Comparison of ENCODE assay signal across 18 cellular contexts in the genomic region with DNA sequence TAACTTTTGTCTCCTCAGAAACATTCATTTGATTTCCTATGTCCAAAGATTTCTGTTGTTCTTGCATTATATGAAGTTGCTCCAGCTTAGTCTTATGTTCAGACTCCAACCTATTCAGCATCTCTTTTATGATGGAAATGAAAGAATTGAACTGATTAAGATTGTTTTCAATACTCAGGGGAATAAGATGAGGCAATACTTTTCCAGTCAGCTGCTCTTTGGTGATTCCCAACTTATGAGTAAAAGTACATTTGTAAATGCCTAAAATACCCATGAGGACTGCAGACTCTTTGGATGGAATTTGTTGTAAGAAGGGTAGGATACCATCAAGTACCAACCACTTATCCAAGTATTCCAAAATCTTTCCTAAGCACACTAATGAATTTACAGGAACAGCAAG. TPM values are rescaled to one million over a fixed set of nuclear protein-coding genes. Genes with fewer than 3 reads are reported as not detected.
DNase-seq lines count a peak whose midpoint lies in the region; ATAC-seq, FAIRE-seq and TF ChIP-seq lines count a peak whose summit lies in the region.
"Had no signal": no experiment of that assay in that cellular context is flagged by ENCODE, and none has a peak within 500 bp of the region (broad histone marks: within the 10 kb centered on the region; RNA-seq: fewer than 3 reads in every experiment).

No MANE protein-coding gene starts in this region.

- no peak overlapping the region for H3K27ac Mint-ChIP-seq in natural killer cell
- peak overlapping the region in 1 of 2 donors; percentile 5 for H3K27ac Mint-ChIP-seq in natural killer cell treated with Interleukin-12 subunit alpha and Interleukin-12 subunit beta and Interleukin-15 and Interleukin-18, amount 100 ng/mL, for 72 hours

- H3K9me3 Mint-ChIP-seq in natural killer cell, result no peaks in the 10 kb centered on the region
- no peaks in the 10 kb centered on the region for H3K9me3 Mint-ChIP-seq in natural killer cell treated with Interleukin-12 subunit alpha and Interleukin-12 subunit beta and Interleukin-15 and Interleukin-18, amount 100 ng/mL, for 72 hours

- H3K27me3 Mint-ChIP-seq in natural killer cell (ENCODE audit: low read depth in 2 of 2), result no peaks in the 10 kb centered on the region
- H3K27me3 Mint-ChIP-seq in natural killer cell treated with Interleukin-12 subunit alpha and Interleukin-12 subunit beta and Interleukin-15 and Interleukin-18, amount 100 ng/mL, for 72 hours, result no peaks in the 10 kb centered on the region

- H3K4me1 ChIP-seq in adipocyte (ENCODE audit: control insufficient read depth, insufficient read depth, low read length), result peaks cover 55% of the 10 kb centered on the region
- H3K4me1 ChIP-seq: SJCRH30 had no signal

- intact Hi-C loops in natural killer cell (cut with micrococcal nuclease), result no loop called here

- peak overlapping the region; percentile 22 for H3K4me3 Mint-ChIP-seq in natural killer cell
- H3K4me3 Mint-ChIP-seq in natural killer cell treated with Interleukin-12 subunit alpha and Interleukin-12 subunit beta and Interleukin-15 and Interleukin-18, amount 100 ng/mL, for 72 hours, result no peak overlapping the region

- H3K4me3 ChIP-seq in adipocyte (ENCODE audit: low read length), result no peak overlapping the region
- H3K4me3 ChIP-seq: SJCRH30 had no signal

- DNase-seq in natural killer cell (no peak), adipocyte (ENCODE audit: low read depth) (peak; percentile 79), myocyte (ENCODE audit: low read depth) (peak; percentile 42), SHP77 (lab: John Stamatoyannopoulos, UW) (no peak), urothelium cell line (ENCODE audit: low spot score) (no peak), SHP77 treated with DMSO at 0.1 percent for 48 hours (lab: John Stamatoyannopoulos, UW) (no peak), GM10248 (ENCODE audit: extremely low spot score) (no peak)
- no peak for DNase-seq in natural killer cell treated with Interleukin-12 subunit alpha and Interleukin-12 subunit beta and Interleukin-15 and Interleukin-18, amount 100 ng/mL, for 72 hours (ENCODE audit: low spot score)
- DNase-seq: activated CD4-positive, CD25-positive, alpha-beta regulatory T cell treated with anti-CD3 and anti-CD28 coated beads, Interleukin-2, amount 50 U/mL, for 72 hours; activated effector memory CD4-positive, alpha-beta T cell treated with anti-CD3 and anti-CD28 coated beads, Interleukin-2, amount 50 U/mL, for 16 hours; aorta; Calu3; NCI-H1092 treated with DMSO at 0.1 percent for 48 hours; NCI-H2107; NCI-H526; SJCRH30; stimulated activated naive CD8-positive, alpha-beta T cell treated with anti-CD3 and anti-CD28 coated beads, Interleukin-15, Interleukin-2, amounts not matched to agents 100 U/mL and 50 U/mL, for 24 hours had no signal

- H3K36me3 Mint-ChIP-seq in natural killer cell, result peaks cover 6% of the 10 kb centered on the region
- peaks cover 6% of the 10 kb centered on the region for H3K36me3 Mint-ChIP-seq in natural killer cell treated with Interleukin-12 subunit alpha and Interleukin-12 subunit beta and Interleukin-15 and Interleukin-18, amount 100 ng/mL, for 72 hours

- H3K4me1 Mint-ChIP-seq in natural killer cell, result peaks cover 17 to 19% of the 10 kb centered on the region in 2 donors
- peaks cover 13 to 15% of the 10 kb centered on the region in 2 donors for H3K4me1 Mint-ChIP-seq in natural killer cell treated with Interleukin-12 subunit alpha and Interleukin-12 subunit beta and Interleukin-15 and Interleukin-18, amount 100 ng/mL, for 72 hours (ENCODE audit: low read depth in 2 of 2)

- CTCF ChIA-PET in GM10248 (lab: Yijun Ruan, JAX), result no interaction called here

- TF ChIP-seq CTCF in natural killer cell (IDR thresholded peaks at IDR 0.05) (no peak), GM10248 (IDR thresholded peaks at IDR 0.05; ENCODE audit: control extremely low read depth, extremely low read depth, low read depth, missing control alignments) (no peak)

- H3K9ac ChIP-seq in adipocyte (ENCODE audit: low read length), result peak overlapping the region; percentile 32

- no peak for FAIRE-seq in urothelium cell line (lab: Jason Lieb, UNC)
- FAIRE-seq: colon had no signal

- POLR2A ChIA-PET in GM10248 (lab: Yijun Ruan, JAX), result no interaction called here

- H3K36me3 ChIP-seq in adipocyte (ENCODE audit: control insufficient read depth, insufficient read depth, low read length, severe bottlenecking), result no peaks in the 10 kb centered on the region
- H3K36me3 ChIP-seq: SJCRH30 had no signal

- no peaks in the 10 kb centered on the region for H3K27me3 ChIP-seq in adipocyte (replicated peaks; ENCODE audit: control insufficient read depth, insufficient read depth, low read length)
- H3K27me3 ChIP-seq: SJCRH30 had no signal

- H3K9me3 ChIP-seq in adipocyte (ENCODE audit: control insufficient read depth, low read length), result no peaks in the 10 kb centered on the region
- H3K9me3 ChIP-seq: SJCRH30 had no signal

- ATAC-seq in natural killer cell, result no peak
- no peak for ATAC-seq in natural killer cell treated with Interleukin-12 subunit alpha and Interleukin-12 subunit beta and Interleukin-15 and Interleukin-18, amount 100 ng/mL, for 72 hours
- ATAC-seq: stimulated activated naive CD8-positive, alpha-beta T cell treated with anti-CD3 and anti-CD28 coated beads, Interleukin-15, Interleukin-2, amounts not matched to agents 100 U/mL and 50 U/mL, for 24 hours had no signal

RNA-seq across cellular contexts. Expression of a gene that starts 39.8 kb away (rescaled TPM):
- 10 to 100 TPM; 19.2 to 29.4 (median 26.2) TPM for total RNA-seq in natural killer cell
- total RNA-seq in natural killer cell treated with Interleukin-12 subunit alpha and Interleukin-12 subunit beta and Interleukin-15 and Interleukin-18, amount 100 ng/mL, for 72 hours, result 10 to 100 TPM; 27.6 to 29.9 TPM
- 34.3 and 47.9 TPM in 2 replicates for total RNA-seq in myocyte
- 23.8 TPM for polyA plus RNA-seq in myocyte (2012)

RNA-seq across cellular contexts. Expression of a gene that starts 40.1 kb away (rescaled TPM):
- total RNA-seq in natural killer cell (10 to 100 TPM; 11.8 to 15.3 (median 14.7) TPM), myocyte (219 and 254 TPM in 2 replicates)
- total RNA-seq in natural killer cell treated with Interleukin-12 subunit alpha and Interleukin-12 subunit beta and Interleukin-15 and Interleukin-18, amount 100 ng/mL, for 72 hours, result 10 to 100 TPM; 11.8 to 21.3 TPM
- polyA plus RNA-seq in myocyte (2012), result 40.8 TPM

RNA-seq across cellular contexts. Expression of a gene that starts 54.3 kb away (rescaled TPM):
- 1 to 10 TPM; 5.2 to 7.0 (median 6.8) TPM for total RNA-seq in natural killer cell
- total RNA-seq in natural killer cell treated with Interleukin-12 subunit alpha and Interleukin-12 subunit beta and Interleukin-15 and Interleukin-18, amount 100 ng/mL, for 72 hours, result 1 to 10 TPM; 3.4 to 4.0 TPM
- 1.8 and 2.4 TPM in 2 replicates for total RNA-seq in myocyte
- polyA plus RNA-seq in myocyte (2012), result 1.1 TPM

Comparison
In these comparisons a context has a peak if more than half of its experiments do, and no peak if none do; other contexts are left out.
1. DNase-seq: peak in adipocyte (single experiment) and myocyte (single experiment); none in natural killer cell (single experiment), natural killer cell treated with Interleukin-12 subunit alpha and Interleukin-12 subunit beta and Interleukin-15 and Interleukin-18, amount 100 ng/mL, for 72 hours (single experiment), SHP77 (0 of 2), urothelium cell line (single experiment), SHP77 treated with DMSO at 0.1 percent for 48 hours (single experiment) and GM10248 (single experiment).